16 cellular contexts compared by ENCODE assay signal in genomic region chr2:133107436-133107835, GRCh38.
DNase-seq lines count a peak whose midpoint lies in the region; ATAC-seq and TF ChIP-seq lines count a peak whose summit lies in the region.
"Had no signal": no experiment of that assay in that cellular context is flagged by ENCODE, and none has a peak within 500 bp of the region (broad histone marks: within the 10 kb centered on the region; RNA-seq: fewer than 3 reads in every experiment).

No MANE protein-coding gene starts in this region.

- H3K27me3 ChIP-seq in Karpas-422 (ENCODE audit: low read length) (no peaks in the 10 kb centered on the region), heart left ventricle (no peaks in the 10 kb centered on the region), colonic mucosa (no peaks in the 10 kb centered on the region)

- WGBS in heart left ventricle, 4 donors = 65 to 78% (median 72%) methylated on average over 4 of the region's 4 CpGs

- H3K9me2 ChIP-seq in Karpas-422 (replicated peaks; ENCODE audit: insufficient read depth, low read length) (no peaks in the 10 kb centered on the region), OCI-LY7 (ENCODE audit: insufficient read depth, low read length) (no peaks in the 10 kb centered on the region)

- CTCF ChIA-PET in OCI-LY7 (lab: Charles Lee; ENCODE audit: unreplicated experiment) = no interaction called here

- H4K20me1 ChIP-seq in Karpas-422 (ENCODE audit: insufficient read depth, low read depth, low read length) = no peaks in the 10 kb centered on the region
- no peaks in the 10 kb centered on the region for H4K20me1 ChIP-seq in OCI-LY7 (ENCODE audit: insufficient read depth, low read length)

- H3K9ac ChIP-seq in Karpas-422 (ENCODE audit: low read length) (no peak overlapping the region), colonic mucosa (ENCODE audit: low read depth in 2 of 2, low read length in 2 of 2) (no peak overlapping the region)

- no TSS peak for BruUV-seq in OCI-LY7 (replicated peaks; lab: Mats Ljungman, UMichigan)

- peak overlapping the region; percentile 49 for H3K4me2 ChIP-seq in Karpas-422 (ENCODE audit: low read depth, low read length, poor library complexity, severe bottlenecking)
- no peak overlapping the region for H3K4me2 ChIP-seq in OCI-LY7 (ENCODE audit: low read length)
- H3K4me2 ChIP-seq: GM23338 had no signal

- peak; percentile 92 to 95 (median 93) for ATAC-seq in heart left ventricle
- ATAC-seq in left ventricle myocardium superior = peak; percentile 98
- ATAC-seq: GM23338, HCT116 had no signal

- H3K27ac ChIP-seq in Karpas-422 (ENCODE audit: low read length) = no peak overlapping the region
- no peak overlapping the region for H3K27ac ChIP-seq in heart left ventricle
- no peak overlapping the region for H3K27ac ChIP-seq in colonic mucosa
- H3K27ac ChIP-seq in OCI-LY7 (ENCODE audit: low read depth, low read length, poor library complexity, severe bottlenecking) = no peak overlapping the region

- H3K36me3 ChIP-seq in Karpas-422 (ENCODE audit: insufficient read depth, low read length) (no peaks in the 10 kb centered on the region), heart left ventricle (no peaks in the 10 kb centered on the region), colonic mucosa (no peaks in the 10 kb centered on the region), OCI-LY7 (ENCODE audit: insufficient read depth, low read length) (no peaks in the 10 kb centered on the region)

- POLR2A ChIA-PET in OCI-LY7 (lab: Charles Lee) = interaction anchor here (0.6 kb wide), 1 partner anchor 78 kb away, joined by 3 read pairs; no protein-coding TSS in a partner anchor

- no peaks in the 10 kb centered on the region for H3K79me2 ChIP-seq in Karpas-422 (ENCODE audit: low read length)
- H3K79me2 ChIP-seq in OCI-LY7 (ENCODE audit: insufficient read depth, low read depth, low read length) = no peaks in the 10 kb centered on the region

- intact Hi-C loops in heart left ventricle (cut with DNase I) = no loop called here
- intact Hi-C loops in left ventricle myocardium superior (cut with micrococcal nuclease) = no loop called here
- intact Hi-C loops in colonic mucosa (cut with DNase I) = no loop called here
- intact Hi-C loops in OCI-LY7 (cut with micrococcal nuclease; ENCODE audit: unreplicated experiment) = no loop called here

- H2AFZ ChIP-seq in Karpas-422 (ENCODE audit: low read length) = no peak overlapping the region
- no peak overlapping the region for H2AFZ ChIP-seq in OCI-LY7 (ENCODE audit: low read length)
- H2AFZ ChIP-seq: GM23338 had no signal

- H3K4me1 ChIP-seq in Karpas-422 (ENCODE audit: low read length) (peaks cover 34% of the 10 kb centered on the region), heart left ventricle (peaks cover 0 to 7% (median 0%) of the 10 kb centered on the region in 12 donors), colonic mucosa (no peaks in the 10 kb centered on the region), OCI-LY7 (ENCODE audit: insufficient read depth, low read length, poor library complexity, severe bottlenecking) (no peaks in the 10 kb centered on the region)

- TF ChIP-seq POLR2A in heart left ventricle (IDR thresholded peaks at IDR 0.05) = no peak

- H3K4me3 ChIP-seq in Karpas-422 (ENCODE audit: low read length) (no peak overlapping the region), heart left ventricle (no peak overlapping the region), colonic mucosa (no peak overlapping the region), OCI-LY7 (ENCODE audit: low read depth, low read length, poor library complexity, severe bottlenecking) (no peak overlapping the region)
- H3K4me3 ChIP-seq: GM23338 had no signal

- no peaks in the 10 kb centered on the region for H3K9me3 ChIP-seq in Karpas-422 (ENCODE audit: low read length)
- H3K9me3 ChIP-seq in heart left ventricle = no peaks in the 10 kb centered on the region
- H3K9me3 ChIP-seq in colonic mucosa = no peaks in the 10 kb centered on the region
- H3K9me3 ChIP-seq in OCI-LY7 (ENCODE audit: low read length) = no peaks in the 10 kb centered on the region

- DNase-seq in Karpas-422 (no peak), heart left ventricle (peak in 4 of 5 donors; percentile 11 to 72 (median 34)), left ventricle myocardium superior (peak; percentile 52), colonic mucosa (no peak), OCI-LY7 (ENCODE audit: low spot score) (no peak), cortex of kidney (lab: John Stamatoyannopoulos, UW) (no peak)
- DNase-seq: C1 segment of cervical spinal cord; Calu3; CD4-positive, alpha-beta memory T cell; COR-L47; DMS53; DMS79 treated with DMSO at 0.1 percent for 48 hours; GF-D8; H9 had no signal

- TF ChIP-seq CTCF in heart left ventricle (IDR thresholded peaks at IDR 0.05) = no peak
- TF ChIP-seq CTCF in colonic mucosa (IDR thresholded peaks at IDR 0.05) = no peak
- TF ChIP-seq CTCF in OCI-LY7 (conservative IDR thresholded peaks at IDR 0.05; ENCODE audit: low read length) = no peak

Comparison
In these comparisons a context has a peak if more than half of its experiments do, and no peak if none do; other contexts are left out.
1. DNase-seq: peak in heart left ventricle (4 of 5) and left ventricle myocardium superior (single experiment); none in Karpas-422 (single experiment), colonic mucosa (single experiment), OCI-LY7 (single experiment) and cortex of kidney (single experiment).